ENCODE assay signal across 13 cellular contexts in the genomic region with DNA sequence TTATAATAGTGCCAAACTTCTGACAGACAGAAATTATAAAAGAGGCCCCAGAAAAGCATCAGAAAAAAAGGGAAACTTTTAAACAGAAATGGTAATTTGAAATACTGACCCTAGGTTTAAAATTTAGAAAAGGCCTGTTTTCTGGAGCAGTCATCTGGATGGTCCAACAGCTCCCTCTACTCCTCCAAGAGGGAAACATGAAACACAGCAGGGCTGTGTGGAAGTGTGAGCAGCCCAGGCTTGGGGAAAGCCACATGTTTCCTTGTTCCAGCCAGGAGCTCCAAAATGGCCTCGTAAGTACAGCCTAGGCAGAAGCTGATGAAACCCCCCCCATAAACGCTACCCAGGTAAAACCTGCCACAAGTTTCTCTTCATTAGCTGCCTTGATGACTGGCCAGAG.
A peak's percentile ranks its signal among the peaks of the same experiment; 100 is the strongest.
DNase-seq lines count a peak whose midpoint lies in the region; ATAC-seq and TF ChIP-seq lines count a peak whose summit lies in the region.
"Had no signal": no experiment of that assay in that cellular context is flagged by ENCODE, and none has a peak within 500 bp of the region (broad histone marks: within the 10 kb centered on the region; RNA-seq: fewer than 3 reads in every experiment).

No MANE protein-coding gene starts in this region.

- TF ChIP-seq CTCF in astrocyte of the cerebellum (IDR thresholded peaks at IDR 0.05; ENCODE audit: low read depth, low read length, missing control alignments): peak; percentile 63

- in situ Hi-C loops in astrocyte of the cerebellum (cut with HindIII; ENCODE audit: low sequenced_read_pairs): no loop called here

- H3K36me3 ChIP-seq in aorta (ENCODE audit: control insufficient read depth in 1 of 2, insufficient read depth in 2 of 2, low read length in 1 of 2): no peaks in the 10 kb centered on the region

- H3K4me1 ChIP-seq in aorta (ENCODE audit: control insufficient read depth in 1 of 2, insufficient read depth in 2 of 2, low read length in 2 of 2): no peaks in the 10 kb centered on the region

- peaks cover 6% of the 10 kb centered on the region for H3K9me3 ChIP-seq in aorta (ENCODE audit: control insufficient read depth, low read length)

- no peak overlapping the region for H3K27ac ChIP-seq in aorta (ENCODE audit: low read depth in 1 of 2, low read length in 2 of 2)

- H3K4me3 ChIP-seq in astrocyte of the cerebellum (ENCODE audit: low read depth, low read length) (no peak overlapping the region), aorta (ENCODE audit: low read length in 2 of 2) (no peak overlapping the region)

- no peaks in the 10 kb centered on the region for H3K27me3 ChIP-seq in aorta (ENCODE audit: control insufficient read depth in 1 of 2, insufficient read depth in 2 of 2, low read length in 1 of 2)

- DNase-seq in Daoy (ENCODE audit: low read depth) (peak; percentile 81), NCI-H146 treated with DMSO at 0.1 percent for 48 hours (lab: John Stamatoyannopoulos, UW; ENCODE audit: unreplicated experiment) (peak; percentile 57), astrocyte of the cerebellum (ENCODE audit: low read depth) (peak; percentile 37), kidney glomerular epithelial cell (lab: John Stamatoyannopoulos, UW) (peak; percentile 67), cortex of kidney (lab: John Stamatoyannopoulos, UW) (no peak), aorta (no peak)
- DNase-seq in activated CD4-positive, alpha-beta T cell treated with anti-CD3 and anti-CD28 coated beads, Interleukin-2, amount 50 U/mL, for 1 hour: no peak
- DNase-seq: activated CD4-positive, alpha-beta T cell treated with anti-CD3 and anti-CD28 coated beads, Interleukin-2, amount 10 ng/mL, durations not matched to agents 24 days and 14 days; activated naive CD4-positive, alpha-beta T cell treated with anti-CD3 and anti-CD28 coated beads for 36 hours; EL had no signal

- 35 to 54% methylated on average over 2 of the region's 2 CpGs for WGBS in aorta, 2 donors

- intact Hi-C loops in aorta (cut with DNase I): no loop called here

- ATAC-seq in GM21360 (IDR thresholded peaks at IDR 0.05; ENCODE audit: unreplicated experiment) (no peak), aorta (ENCODE audit: low FRiP score) (no peak)
- ATAC-seq: HCT116, Right ventricle myocardium inferior had no signal

Comparison
In these comparisons a context has a peak if more than half of its experiments do, and no peak if none do; other contexts are left out.
1. DNase-seq: peak in Daoy (single experiment), NCI-H146 treated with DMSO at 0.1 percent for 48 hours (single experiment), astrocyte of the cerebellum (single experiment) and kidney glomerular epithelial cell (single experiment); none in cortex of kidney (single experiment), activated CD4-positive, alpha-beta T cell treated with anti-CD3 and anti-CD28 coated beads, Interleukin-2, amount 50 U/mL, for 1 hour (single experiment) and aorta (0 of 2).